Comparison of ENCODE assay signal across 18 cellular contexts in genomic region chr10:77577666-77578229, GRCh38. TPM values are rescaled to one million over a fixed set of nuclear protein-coding genes. Genes with fewer than 3 reads are reported as not detected.
DNase-seq lines count a peak whose midpoint lies in the region; ATAC-seq, FAIRE-seq and TF ChIP-seq lines count a peak whose summit lies in the region.
"Had no signal": no experiment of that assay in that cellular context is flagged by ENCODE, and none has a peak within 500 bp of the region (broad histone marks: within the 10 kb centered on the region; RNA-seq: fewer than 3 reads in every experiment).

No MANE protein-coding gene starts in this region.

- peaks cover 1% of the 10 kb centered on the region for H3K4me1 Mint-ChIP-seq in T-helper 2 cell treated with Interferon-gamma antibody and Interleukin-4, amounts not matched to agents 5 μg/mL and 100 μg/mL, for 36 hours (ENCODE audit: low read depth)

- H3K9ac ChIP-seq in liver (ENCODE audit: low read depth in 1 of 2, low read length in 2 of 2) (no peak overlapping the region), HepG2 (ENCODE audit: insufficient read depth, low read depth, low read length) (no peak overlapping the region), smooth muscle cell (ENCODE audit: low read depth) (no peak overlapping the region)
- H3K9ac ChIP-seq: KMS-11 had no signal

- H3K79me2 ChIP-seq in HepG2 (ENCODE audit: insufficient read depth, low read length) (no peaks in the 10 kb centered on the region), smooth muscle cell (ENCODE audit: low read depth) (no peaks in the 10 kb centered on the region)

- no peak overlapping the region for H3K27ac Mint-ChIP-seq in T-helper 2 cell treated with Interferon-gamma antibody and Interleukin-4, amounts not matched to agents 5 μg/mL and 100 μg/mL, for 36 hours
- H3K27ac Mint-ChIP-seq: CD4-positive, alpha-beta T cell had no signal

- H3K9me3 ChIP-seq in liver (ENCODE audit: control insufficient read depth in 4 of 4, low read length in 3 of 4) (no peaks in the 10 kb centered on the region), HepG2 (ENCODE audit: low read length) (no peaks in the 10 kb centered on the region), heart left ventricle (no peaks in the 10 kb centered on the region), sigmoid colon (no peaks in the 10 kb centered on the region), smooth muscle cell (replicated peaks; ENCODE audit: low read depth) (no peaks in the 10 kb centered on the region)

- no peak for TF ChIP-seq EP300 in HepG2 (IDR thresholded peaks at IDR 0.05; ENCODE audit: low read depth in 2 of 2, low read length in 2 of 2)
- TF ChIP-seq EP300 in HepG2 (CRISPR knock-in tag; IDR thresholded peaks at IDR 0.05; ENCODE audit: borderline replicate concordance): no peak
- TF ChIP-seq EP300 in sigmoid colon (IDR thresholded peaks at IDR 0.05): no peak

- in situ Hi-C loops in HepG2 (cut with HindIII; ENCODE audit: extremely low pct_ligation_motif_present, low pct_unique_long_range_greater_than_20kb): no loop called here

- TF ChIP-seq CTCF in liver (IDR thresholded peaks at IDR 0.05; ENCODE audit: low read depth, low read length, missing input control): no peak
- no peak for TF ChIP-seq CTCF in HepG2 (CRISPR knock-in tag; IDR thresholded peaks at IDR 0.05)
- TF ChIP-seq CTCF in heart left ventricle (IDR thresholded peaks at IDR 0.05): no peak
- TF ChIP-seq CTCF in sigmoid colon (IDR thresholded peaks at IDR 0.05): no peak
- no peak for TF ChIP-seq CTCF in smooth muscle cell (IDR thresholded peaks at IDR 0.05; ENCODE audit: borderline replicate concordance, insufficient read depth, poor library complexity, severe bottlenecking)

- TF ChIP-seq POLR2A in HepG2 (IDR thresholded peaks at IDR 0.05; ENCODE audit: insufficient read depth in 1 of 2, low read depth in 2 of 2, low read length in 2 of 2) (no peak), heart left ventricle (IDR thresholded peaks at IDR 0.05) (no peak), sigmoid colon (IDR thresholded peaks at IDR 0.05) (no peak)

- intact Hi-C loops in HepG2 (cut with micrococcal nuclease; ENCODE audit: unreplicated experiment): no loop called here
- intact Hi-C loops in heart left ventricle (cut with DNase I): no loop called here
- intact Hi-C loops in sigmoid colon (cut with DNase I): no loop called here

- H3K36me3 ChIP-seq in liver (ENCODE audit: control insufficient read depth in 4 of 4, insufficient read depth in 3 of 4, low read depth in 1 of 4, low read length in 3 of 4): no peaks in the 10 kb centered on the region
- H3K36me3 ChIP-seq in HepG2 (replicated peaks in 1 of 2; ENCODE audit: control insufficient read depth in 1 of 2, insufficient read depth in 2 of 2, low read length in 2 of 2): no peaks in the 10 kb centered on the region
- no peaks in the 10 kb centered on the region for H3K36me3 ChIP-seq in heart left ventricle
- H3K36me3 ChIP-seq in sigmoid colon: no peaks in the 10 kb centered on the region
- no peaks in the 10 kb centered on the region for H3K36me3 ChIP-seq in smooth muscle cell (ENCODE audit: low read depth)

- no peak overlapping the region for H2AFZ ChIP-seq in HepG2 (ENCODE audit: low read length)
- no peak overlapping the region for H2AFZ ChIP-seq in smooth muscle cell (ENCODE audit: low read depth)
- H2AFZ ChIP-seq: PC-9 had no signal

- no peak overlapping the region for H3K4me3 ChIP-seq in liver (ENCODE audit: low read depth in 1 of 3, low read length in 3 of 3)
- no peak overlapping the region for H3K4me3 ChIP-seq in HepG2 (replicated peaks in 1 of 3; ENCODE audit: insufficient read depth in 1 of 3, low read depth in 2 of 3, low read length in 3 of 3)
- H3K4me3 ChIP-seq in heart left ventricle: no peak overlapping the region
- H3K4me3 ChIP-seq in sigmoid colon: no peak overlapping the region
- no peak overlapping the region for H3K4me3 ChIP-seq in smooth muscle cell
- H3K4me3 ChIP-seq: PC-9 had no signal

- H3K9me3 Mint-ChIP-seq in T-helper 2 cell treated with Interferon-gamma antibody and Interleukin-4, amounts not matched to agents 5 μg/mL and 100 μg/mL, for 36 hours: no peaks in the 10 kb centered on the region
- H3K9me3 Mint-ChIP-seq: CD4-positive, alpha-beta T cell had no signal

- no peak overlapping the region for H3K4me3 Mint-ChIP-seq in T-helper 2 cell treated with Interferon-gamma antibody and Interleukin-4, amounts not matched to agents 5 μg/mL and 100 μg/mL, for 36 hours
- H3K4me3 Mint-ChIP-seq: CD4-positive, alpha-beta T cell had no signal

- POLR2A ChIA-PET in HepG2 (lab: Yijun Ruan, JAX): no interaction called here

- no peak for ATAC-seq in HepG2
- ATAC-seq in heart left ventricle: peak in 3 of 4 donors; percentile 26 to 57 (median 38)
- ATAC-seq: SK-N-SH treated with all-trans-retinoic acid at 6 μM for 48 hours had no signal

- FAIRE-seq in HepG2 (lab: Jason Lieb, UNC): no peak

- H4K20me1 ChIP-seq in HepG2 (ENCODE audit: insufficient read depth, low read length): no peaks in the 10 kb centered on the region
- no peaks in the 10 kb centered on the region for H4K20me1 ChIP-seq in smooth muscle cell (ENCODE audit: low read depth)

- CTCF ChIA-PET in HepG2 (lab: Yijun Ruan, JAX; ENCODE audit: low intra/inter-chr PET ratio, low total read pairs): no interaction called here

- H3K4me2 ChIP-seq in HepG2 (ENCODE audit: low read depth, low read length) (no peak overlapping the region), smooth muscle cell (no peak overlapping the region)
- H3K4me2 ChIP-seq: KMS-11, PC-9 had no signal

- DNase-seq in HepG2 (ENCODE audit: low spot score) (no peak), heart left ventricle (no peak), sigmoid colon (peak; percentile 27), smooth muscle cell (lab: John Stamatoyannopoulos, UW; ENCODE audit: unreplicated experiment) (no peak), kidney tubule cell (ENCODE audit: low spot score) (no peak)
- no peak for DNase-seq in T-helper 2 cell treated with Interferon-gamma antibody and Interleukin-4, amounts not matched to agents 5 μg/mL and 100 μg/mL, for 36 hours (ENCODE audit: low spot score)
- DNase-seq: CD4-positive, alpha-beta T cell; COR-L47; DMS79; H7; NCI-H1105; NCI-H187; NCI-H446 treated with DMSO at 0.1 percent for 48 hours; NCI-H526 treated with DMSO at 0.1 percent for 48 hours; PC-9 had no signal

- peaks cover 2% of the 10 kb centered on the region for H3K27me3 Mint-ChIP-seq in T-helper 2 cell treated with Interferon-gamma antibody and Interleukin-4, amounts not matched to agents 5 μg/mL and 100 μg/mL, for 36 hours (ENCODE audit: low read depth)
- H3K27me3 Mint-ChIP-seq: CD4-positive, alpha-beta T cell had no signal

- WGBS in liver: 96% methylated on average over 1 of the region's 1 CpG
- 40% methylated on average over 1 of the region's 1 CpG for WGBS in HepG2 (ENCODE audit: low lambda C conversion rate)
- 0 to 80% (median 37%) methylated on average over 1 of the region's 1 CpG for WGBS in heart left ventricle, 4 donors
- 83 to 93% methylated on average over 1 of the region's 1 CpG for WGBS in sigmoid colon, 2 donors
- WGBS in smooth muscle cell (ENCODE audit: low lambda C conversion rate): 95% methylated on average over 1 of the region's 1 CpG

- TF ChIP-seq RAD21 in liver (IDR thresholded peaks at IDR 0.05): no peak
- TF ChIP-seq RAD21 in HepG2 (CRISPR knock-in tag; IDR thresholded peaks at IDR 0.05): no peak

- H3K4me1 ChIP-seq in liver (ENCODE audit: control insufficient read depth in 4 of 4, insufficient read depth in 4 of 4, low read length in 3 of 4): peaks cover 0 to 34% (median 32%) of the 10 kb centered on the region in 4 donors
- peaks cover 8% of the 10 kb centered on the region; the same call in 1 of the 2 replicates for H3K4me1 ChIP-seq in HepG2 (ENCODE audit: insufficient read depth, low read length)
- peaks cover 0 to 10% (median 0%) of the 10 kb centered on the region in 12 donors for H3K4me1 ChIP-seq in heart left ventricle
- H3K4me1 ChIP-seq in sigmoid colon: peaks cover 0 to 55% (median 42%) of the 10 kb centered on the region in 4 donors
- no peaks in the 10 kb centered on the region for H3K4me1 ChIP-seq in smooth muscle cell (ENCODE audit: low read depth)

- H3K36me3 Mint-ChIP-seq in T-helper 2 cell treated with Interferon-gamma antibody and Interleukin-4, amounts not matched to agents 5 μg/mL and 100 μg/mL, for 36 hours (ENCODE audit: low read depth): no peaks in the 10 kb centered on the region

- H3K27ac ChIP-seq in liver (ENCODE audit: low read depth in 1 of 2, low read length in 2 of 2) (peak overlapping the region in 1 of 2 donors; percentile 31), HepG2 (ENCODE audit: extremely low read length, insufficient read depth, low read length) (no peak overlapping the region), heart left ventricle (peak overlapping the region in 1 of 12 donors; percentile 51), sigmoid colon (peak overlapping the region; percentile 42 to 60 (median 52)), smooth muscle cell (ENCODE audit: low read depth) (no peak overlapping the region)
- H3K27ac ChIP-seq: KMS-11, PC-9 had no signal

- H3K27me3 ChIP-seq in liver (ENCODE audit: control insufficient read depth in 4 of 4, insufficient read depth in 4 of 4, low read length in 3 of 4) (no peaks in the 10 kb centered on the region), HepG2 (ENCODE audit: control insufficient read depth in 1 of 2, insufficient read depth in 2 of 2, low read length in 2 of 2) (no peaks in the 10 kb centered on the region; a peak in 1 of 5 replicates), heart left ventricle (no peaks in the 10 kb centered on the region), sigmoid colon (no peaks in the 10 kb centered on the region), smooth muscle cell (ENCODE audit: low read depth) (no peaks in the 10 kb centered on the region)

- BruUV-seq in HepG2 (replicated peaks; lab: Mats Ljungman, UMichigan): no TSS peak

- H3F3A ChIP-seq in smooth muscle cell (ENCODE audit: low read depth): no peaks in the 10 kb centered on the region

RNA-seq across cellular contexts. Expression of gene KCNMA1, which starts 59.9 kb away (rescaled TPM):
- total RNA-seq in liver (1 to 10 TPM; 2.5 to 9.7 TPM), HepG2 (2016; rRNA removed; fragmentation: Illumina TruSeq; extraction: Trizol) (0.02 TPM in 1 of 2 replicates, not detected in the other), heart left ventricle (1 to 10 TPM in 7 of 9 donors, under 1 TPM in 2; 0.63 to 8.7 (median 2.3) TPM), sigmoid colon (100 to 1,000 TPM; 256 to 427 (median 312) TPM), smooth muscle cell (13.5 and 23.4 TPM in 2 replicates)
- polyA plus RNA-seq in liver (1 to 10 TPM; 2.9 to 6.6 TPM), HepG2 (2011; rRNA removed) (not detected in 2 replicates), heart left ventricle (under 1 TPM; 0.39 to 0.53 TPM), sigmoid colon (10 to 100 TPM; 15.3 to 25.3 (median 16.8) TPM), smooth muscle cell (9.1 and 25.5 TPM in 2 replicates)
- not detected in 2 replicates for total RNA-seq in HepG2 (2016; cell fraction: cytosol; rRNA removed; fragmentation: Illumina TruSeq; extraction: Trizol; ENCODE audit: low read depth)
- not detected in 2 replicates for total RNA-seq in HepG2 (2016; cell fraction: insoluble cytoplasmic fraction; rRNA removed; fragmentation: Illumina TruSeq; extraction: Trizol)
- not detected in 2 replicates for total RNA-seq in HepG2 (2016; cell fraction: membrane; rRNA removed; fragmentation: Illumina TruSeq; extraction: Trizol)
- not detected in 2 replicates for total RNA-seq in HepG2 (2016; cell fraction: nucleus; rRNA removed; fragmentation: Illumina TruSeq; extraction: Trizol)
- not detected in 2 replicates for polyA plus RNA-seq in HepG2 (2011; cell fraction: cytosol; rRNA removed)
- 0.07 TPM in 1 of 2 replicates, not detected in the other for polyA plus RNA-seq in HepG2 (2011; cell fraction: nucleus; rRNA removed)
- not detected in 2 replicates for polyA plus RNA-seq in HepG2 (2012)
- not detected in 2 replicates for polyA plus RNA-seq in HepG2 (2016; cell fraction: cytosol; fragmentation: Illumina TruSeq; extraction: Trizol; ENCODE audit: low read depth)
- polyA plus RNA-seq in HepG2 (2016; cell fraction: insoluble cytoplasmic fraction; fragmentation: Illumina TruSeq; extraction: Trizol; ENCODE audit: low read depth): not detected in 2 replicates
- polyA plus RNA-seq in HepG2 (2016; cell fraction: membrane; fragmentation: Illumina TruSeq; extraction: Trizol; ENCODE audit: low read depth): not detected in 2 replicates
- polyA plus RNA-seq in HepG2 (2016; cell fraction: nucleus; fragmentation: Illumina TruSeq; extraction: Trizol; ENCODE audit: insufficient read depth, low read depth): not detected in 2 replicates
- polyA minus RNA-seq in HepG2 (2011; rRNA and poly(A)+ RNA removed; ENCODE audit: low replicate concordance): 0.28 TPM in 1 of 2 replicates, not detected in the other
- polyA minus RNA-seq in HepG2 (2011; cell fraction: cytosol; rRNA and poly(A)+ RNA removed): not detected in 2 replicates
- not detected in 2 replicates for polyA minus RNA-seq in HepG2 (2011; cell fraction: nucleus; rRNA and poly(A)+ RNA removed)
- total RNA-seq: CD4-positive, alpha-beta T cell had no signal

Comparison
In these comparisons a context has a peak if more than half of its experiments do, and no peak if none do; other contexts are left out.
1. H3K27ac ChIP-seq: peak in sigmoid colon (4 of 4); none in HepG2 (single experiment) and smooth muscle cell (single experiment).
2. RNA of gene KCNMA1, which starts 59.9 kb away (total RNA-seq): 256 to 427 TPM in sigmoid colon; 13.5 to 23.4 TPM in smooth muscle cell, 2.5 to 9.7 TPM in liver, 0.63 to 8.7 TPM in heart left ventricle and 0.02 TPM in HepG2; every median in the first group is over 10 times any median in the second.